In genomic region chr3:37899101-37899707, GRCh38 we compare ENCODE assay signal across 17 cellular contexts. TPM values are rescaled to one million over a fixed set of nuclear protein-coding genes. Genes with fewer than 3 reads are reported as not detected.
DNase-seq lines count a peak whose midpoint lies in the region; ATAC-seq and TF ChIP-seq lines count a peak whose summit lies in the region.
"Had no signal": no experiment of that assay in that cellular context is flagged by ENCODE, and none has a peak within 500 bp of the region (broad histone marks: within the 10 kb centered on the region; RNA-seq: fewer than 3 reads in every experiment).

No MANE protein-coding gene starts in this region.

- no peak overlapping the region for H2AFZ ChIP-seq in GM23338

- WGBS in right cardiac atrium: 81% methylated on average over 3 of the region's 3 CpGs

- no peaks in the 10 kb centered on the region for H3F3A ChIP-seq in GM23338 (replicated peaks; ENCODE audit: low read depth)

- H3K36me3 Mint-ChIP-seq in activated CD4-positive, alpha-beta T cell treated with anti-CD3 and anti-CD28 coated beads, Interleukin-2, amount 10 ng/mL, durations not matched to agents 7 days and 5 days (ENCODE audit: low read depth): no peaks in the 10 kb centered on the region
- H3K36me3 Mint-ChIP-seq in GM23338 (ENCODE audit: low read depth): no peaks in the 10 kb centered on the region; the same call in 2 of the 3 replicates
- H3K36me3 Mint-ChIP-seq in stimulated activated effector memory CD8-positive, alpha-beta T cell treated with anti-CD3 and anti-CD28 coated beads, Interleukin-12 subunit alpha, Interleukin-12 subunit beta, amount 100 ng/mL, for 72 hours: no peaks in the 10 kb centered on the region

- no peak overlapping the region for H3K4me3 Mint-ChIP-seq in activated CD4-positive, alpha-beta T cell treated with anti-CD3 and anti-CD28 coated beads, Interleukin-2, amount 10 ng/mL, durations not matched to agents 7 days and 5 days
- H3K4me3 Mint-ChIP-seq in GM23338: no peak overlapping the region; the same call in 2 of the 3 replicates
- H3K4me3 Mint-ChIP-seq in stimulated activated effector memory CD8-positive, alpha-beta T cell treated with anti-CD3 and anti-CD28 coated beads, Interleukin-12 subunit alpha, Interleukin-12 subunit beta, amount 100 ng/mL, for 72 hours: no peak overlapping the region
- H3K4me3 Mint-ChIP-seq: CD4-positive, alpha-beta T cell; endodermal cell had no signal

- intact Hi-C loops in right cardiac atrium (cut with DNase I): no loop called here

- H3K4me1 ChIP-seq in GM23338 (ENCODE audit: insufficient read depth) (peaks cover 17% of the 10 kb centered on the region), right cardiac atrium (ENCODE audit: control insufficient read depth, insufficient read depth, low read length) (peaks cover 29% of the 10 kb centered on the region)

- H3K27ac ChIP-seq in GM23338 (ENCODE audit: low read depth) (peak overlapping the region; percentile 58; the same call in 1 of the 2 replicates), right cardiac atrium (ENCODE audit: low read length) (no peak overlapping the region)
- H3K27ac ChIP-seq: Peyer's patch, suprapubic skin had no signal

- H3K4me1 Mint-ChIP-seq in activated CD4-positive, alpha-beta T cell treated with anti-CD3 and anti-CD28 coated beads, Interleukin-2, amount 10 ng/mL, durations not matched to agents 7 days and 5 days: peaks cover 40% of the 10 kb centered on the region
- peaks cover 21% of the 10 kb centered on the region for H3K4me1 Mint-ChIP-seq in GM23338
- H3K4me1 Mint-ChIP-seq in stimulated activated effector memory CD8-positive, alpha-beta T cell treated with anti-CD3 and anti-CD28 coated beads, Interleukin-12 subunit alpha, Interleukin-12 subunit beta, amount 100 ng/mL, for 72 hours: peaks cover 16% of the 10 kb centered on the region

- H3K27me3 Mint-ChIP-seq in activated CD4-positive, alpha-beta T cell treated with anti-CD3 and anti-CD28 coated beads, Interleukin-2, amount 10 ng/mL, durations not matched to agents 7 days and 5 days: no peaks in the 10 kb centered on the region
- H3K27me3 Mint-ChIP-seq in GM23338 (ENCODE audit: insufficient read depth, low read depth, poor library complexity): no peaks in the 10 kb centered on the region

- H3K27ac Mint-ChIP-seq in activated CD4-positive, alpha-beta T cell treated with anti-CD3 and anti-CD28 coated beads, Interleukin-2, amount 10 ng/mL, durations not matched to agents 7 days and 5 days: no peak overlapping the region
- no peak overlapping the region for H3K27ac Mint-ChIP-seq in GM23338
- H3K27ac Mint-ChIP-seq in stimulated activated effector memory CD8-positive, alpha-beta T cell treated with anti-CD3 and anti-CD28 coated beads, Interleukin-12 subunit alpha, Interleukin-12 subunit beta, amount 100 ng/mL, for 72 hours: no peak overlapping the region
- H3K27ac Mint-ChIP-seq: CD4-positive, alpha-beta T cell; endodermal cell had no signal

- peaks cover 36% of the 10 kb centered on the region for H3K79me2 ChIP-seq in GM23338 (replicated peaks; ENCODE audit: insufficient read depth)

- DNase-seq in activated CD4-positive, alpha-beta T cell treated with anti-CD3 and anti-CD28 coated beads for 48 hours: peak; percentile 14
- no peak for DNase-seq in activated CD4-positive, alpha-beta T cell treated with anti-CD3 and anti-CD28 coated beads, Interleukin-2, amount 10 ng/mL, durations not matched to agents 7 days and 5 days
- DNase-seq in GM23338 (ENCODE audit: low spot score) (peak; percentile 39), right cardiac atrium (no peak), SK-N-DZ (ENCODE audit: low spot score) (no peak)
- peak in 1 of 2 donors; percentile 61 for DNase-seq in stimulated activated effector memory CD8-positive, alpha-beta T cell treated with anti-CD3 and anti-CD28 coated beads, Interleukin-12 subunit alpha, Interleukin-12 subunit beta, amount 100 ng/mL, for 72 hours (ENCODE audit: low spot score in 2 of 2)
- DNase-seq: 8988T; CD4-positive, alpha-beta T cell; endodermal cell; foreskin melanocyte; mesenchymal stem cell; NCI-H1436; Peyer's patch had no signal

- CTCF ChIA-PET in activated CD4-positive, alpha-beta T cell treated with anti-CD3 and anti-CD28 coated beads, Interleukin-2, amount 10 ng/mL, durations not matched to agents 7 days and 5 days (lab: Charles Lee): interaction anchor here (0.8 to 2.6 kb wide), 5 partner anchors 8 to 98 kb away, joined by 3 to 11 read pairs (median 4); no protein-coding TSS in a partner anchor

- peak overlapping the region; percentile 46; the same call in 1 of the 2 replicates for H3K4me2 ChIP-seq in GM23338

- H4K20me1 ChIP-seq in GM23338 (replicated peaks; ENCODE audit: insufficient read depth): no peaks in the 10 kb centered on the region

- POLR2A ChIA-PET in activated CD4-positive, alpha-beta T cell treated with anti-CD3 and anti-CD28 coated beads, Interleukin-2, amount 10 ng/mL, durations not matched to agents 7 days and 5 days (lab: Charles Lee): no interaction called here

- TF ChIP-seq CTCF in GM23338 (conservative IDR thresholded peaks at IDR 0.05; ENCODE audit: low read depth in 2 of 2): no peak

- H3K36me3 ChIP-seq in GM23338 (ENCODE audit: insufficient read depth): no peaks in the 10 kb centered on the region; the same call in 1 of the 2 replicates
- H3K36me3 ChIP-seq: Peyer's patch, suprapubic skin had no signal

- H3K4me3 ChIP-seq in GM23338 (no peak overlapping the region), right cardiac atrium (ENCODE audit: low read length) (no peak overlapping the region)
- H3K4me3 ChIP-seq: Peyer's patch, suprapubic skin had no signal

- no peaks in the 10 kb centered on the region for H3K9me3 ChIP-seq in right cardiac atrium (ENCODE audit: control insufficient read depth, low read length)
- H3K9me3 ChIP-seq: Peyer's patch, suprapubic skin had no signal

- peak; percentile 64 for ATAC-seq in GM23338
- peak; percentile 61 for ATAC-seq in HG03565 (IDR thresholded peaks at IDR 0.05; ENCODE audit: unreplicated experiment)
- ATAC-seq in stimulated activated effector memory CD8-positive, alpha-beta T cell treated with anti-CD3 and anti-CD28 coated beads, Interleukin-12 subunit alpha, Interleukin-12 subunit beta, amount 100 ng/mL, for 72 hours: peak; percentile 90
- no peak for ATAC-seq in right cardiac atrium
- ATAC-seq in GM21717 (IDR thresholded peaks at IDR 0.05; ENCODE audit: unreplicated experiment): no peak
- ATAC-seq: HCT116 had no signal

- no peaks in the 10 kb centered on the region for H3K9me3 Mint-ChIP-seq in activated CD4-positive, alpha-beta T cell treated with anti-CD3 and anti-CD28 coated beads, Interleukin-2, amount 10 ng/mL, durations not matched to agents 7 days and 5 days
- no peaks in the 10 kb centered on the region for H3K9me3 Mint-ChIP-seq in GM23338
- H3K9me3 Mint-ChIP-seq in stimulated activated effector memory CD8-positive, alpha-beta T cell treated with anti-CD3 and anti-CD28 coated beads, Interleukin-12 subunit alpha, Interleukin-12 subunit beta, amount 100 ng/mL, for 72 hours: no peaks in the 10 kb centered on the region
- H3K9me3 Mint-ChIP-seq: CD4-positive, alpha-beta T cell; endodermal cell had no signal

- no peaks in the 10 kb centered on the region for H3K27me3 ChIP-seq in GM23338 (ENCODE audit: insufficient read depth)
- H3K27me3 ChIP-seq in right cardiac atrium (ENCODE audit: control insufficient read depth, insufficient read depth): no peaks in the 10 kb centered on the region
- H3K27me3 ChIP-seq: Peyer's patch, suprapubic skin had no signal

- H3K9me2 ChIP-seq in GM23338 (ENCODE audit: insufficient read depth): peaks cover 4% of the 10 kb centered on the region; the same call in 1 of the 2 replicates

TF ChIP-seq in GM23338, 12 proteins besides CTCF, POLR2A, EP300 and RAD21 (continues in another document):
- TF ChIP-seq ETS1 (IDR thresholded peaks at IDR 0.05): no peak
- no peak for TF ChIP-seq ZNF331 (CRISPR knock-in tag; IDR thresholded peaks at IDR 0.05; ENCODE audit: low read depth)
- no peak for TF ChIP-seq EZH2 (IDR thresholded peaks at IDR 0.05; ENCODE audit: low read depth, unreplicated experiment)

RNA-seq across cellular contexts. Expression of gene CTDSPL, which starts 37.5 kb away (rescaled TPM):
- 1 to 10 TPM; 4.6 to 4.7 TPM for total RNA-seq in activated CD4-positive, alpha-beta T cell treated with anti-CD3 and anti-CD28 coated beads, Interleukin-2, amount 10 ng/mL, durations not matched to agents 7 days and 5 days
- total RNA-seq in GM23338 (2014; rRNA removed; shearing (Covaris generic)): 41.2 and 42.0 TPM in 2 replicates
- polyA plus RNA-seq in GM23338 (2016; fragmentation: Nextera tagmentation; extraction: Ambion mirVana) (23.2 and 23.8 TPM in 2 replicates), right cardiac atrium (13.6 TPM)
- 10 to 100 TPM; 38.3 to 50.9 (median 41.0) TPM for total RNA-seq in right cardiac atrium
- 13.9 and 15.0 TPM in 2 replicates for polyA plus RNA-seq in SK-N-DZ (2014; cell fraction: cytosol; rRNA removed)
- polyA plus RNA-seq in SK-N-DZ (2014; cell fraction: nucleus; rRNA removed): 15.9 and 21.0 TPM in 2 replicates

Comparison
In these comparisons a context has a peak if more than half of its experiments do, and no peak if none do; other contexts are left out.
1. DNase-seq: peak in activated CD4-positive, alpha-beta T cell treated with anti-CD3 and anti-CD28 coated beads for 48 hours (single experiment) and GM23338 (single experiment); none in activated CD4-positive, alpha-beta T cell treated with anti-CD3 and anti-CD28 coated beads, Interleukin-2, amount 10 ng/mL, durations not matched to agents 7 days and 5 days (single experiment), right cardiac atrium (0 of 3) and SK-N-DZ (single experiment).
2. ATAC-seq: peak in GM23338 (single experiment), HG03565 (single experiment) and stimulated activated effector memory CD8-positive, alpha-beta T cell treated with anti-CD3 and anti-CD28 coated beads, Interleukin-12 subunit alpha, Interleukin-12 subunit beta, amount 100 ng/mL, for 72 hours (single experiment); none in right cardiac atrium (0 of 2) and GM21717 (single experiment).